Comparison of ENCODE assay signal across 20 cellular contexts in genomic region chr7:38942431-38943051, GRCh38. TPM values are rescaled to one million over a fixed set of nuclear protein-coding genes. Genes with fewer than 3 reads are reported as not detected.
"Had no signal": no experiment of that assay in that cellular context is flagged by ENCODE, and none has a peak within 500 bp of the region (broad histone marks: within the 10 kb centered on the region; RNA-seq: fewer than 3 reads in every experiment).

No MANE protein-coding gene starts in this region.

- H3K4me3 ChIP-seq: psoas muscle, right lobe of liver, skin epidermis had no signal

- H3K4me1 ChIP-seq: foreskin keratinocyte, psoas muscle, right lobe of liver had no signal

- FAIRE-seq: endothelial cell of umbilical vein, kidney, urothelium cell line had no signal

- H3K27ac ChIP-seq: foreskin keratinocyte, psoas muscle, right lobe of liver, skin epidermis had no signal

- DNase-seq: dermis blood vessel endothelial cell; erythroblast; foreskin keratinocyte; kidney; left cardiac atrium; mesendoderm; naive thymus-derived CD4-positive, alpha-beta T cell; nephron progenitor cell; psoas muscle; retina; right lobe of liver; stimulated activated CD4-positive, alpha-beta T cell treated with anti-CD3 and anti-CD28 coated beads, Interleukin-2, amount 100 ng/mL, for 24 hours; stimulated activated CD4-positive, alpha-beta T cell treated with anti-CD3 and anti-CD28 coated beads, Interleukin-4, amount 100 ng/mL, for 4 hours; stimulated activated naive B cell treated with anti-CD40 and anti-IgM and Interleukin-4, amounts not matched to agents 10 μg/mL and 1 μg/mL and 100 μg/mL, for 72 hours; stimulated activated naive CD8-positive, alpha-beta T cell treated with anti-CD3 and anti-CD28 coated beads, Interleukin-15, amount 100 ng/mL, for 72 hours had no signal

- H3K36me3 ChIP-seq: right lobe of liver had no signal

- H3K9me3 ChIP-seq: psoas muscle, right lobe of liver had no signal

- ATAC-seq: foreskin keratinocyte; left cardiac atrium; naive thymus-derived CD4-positive, alpha-beta T cell; psoas muscle; stimulated activated naive B cell treated with anti-CD40 and anti-IgM and Interleukin-4, amounts not matched to agents 10 μg/mL and 1 μg/mL and 100 μg/mL, for 72 hours; stimulated activated naive CD8-positive, alpha-beta T cell treated with anti-CD3 and anti-CD28 coated beads, Interleukin-15, amount 100 ng/mL, for 72 hours had no signal

- H3K27me3 ChIP-seq: right lobe of liver had no signal

RNA-seq across cellular contexts. Expression of gene POU6F2, which starts 35.2 kb away (rescaled TPM):
- total RNA-seq: dermis blood vessel endothelial cell, foreskin keratinocyte, lung microvascular endothelial cell, psoas muscle, subcutaneous adipose tissue had no signal
